In genomic region chrX:69151898-69152297, GRCh38 we compare ENCODE assay signal across 13 cellular contexts. TPM values are rescaled to one million over a fixed set of nuclear protein-coding genes. Genes with fewer than 3 reads are reported as not detected.
DNase-seq lines count a peak whose midpoint lies in the region; ATAC-seq and TF ChIP-seq lines count a peak whose summit lies in the region.
"Had no signal": no experiment of that assay in that cellular context is flagged by ENCODE, and none has a peak within 500 bp of the region (broad histone marks: within the 10 kb centered on the region; RNA-seq: fewer than 3 reads in every experiment).

No MANE protein-coding gene starts in this region.

- no peak for TF ChIP-seq POLR2A in HCT116 (IDR thresholded peaks at IDR 0.05; ENCODE audit: borderline replicate concordance, extremely low read depth, insufficient read depth, insufficient read length)

- H3K36me3 ChIP-seq in HCT116 (ENCODE audit: control insufficient read depth in 1 of 2, insufficient read depth in 2 of 2, low read length in 2 of 2), result no peaks in the 10 kb centered on the region
- no peaks in the 10 kb centered on the region for H3K36me3 ChIP-seq in RWPE2 (ENCODE audit: low read depth)
- H3K36me3 ChIP-seq: BLaER1 had no signal

- BruUV-seq in HCT116 (replicated peaks; lab: Mats Ljungman, UMichigan), result no TSS peak

- H4K20me1 ChIP-seq in HCT116 (ENCODE audit: insufficient read depth), result no peaks in the 10 kb centered on the region
- H4K20me1 ChIP-seq: BLaER1 had no signal

- H2AFZ ChIP-seq in HCT116 (ENCODE audit: low read depth, low read length, poor library complexity, severe bottlenecking), result no peak overlapping the region

- CTCF ChIA-PET in HCT116 (lab: Charles Lee), result interaction anchor here (1.5 kb wide), 1 partner anchor 18 kb away, joined by 3 read pairs; no protein-coding TSS in a partner anchor

- ATAC-seq in HCT116 (no peak), RWPE2 (ENCODE audit: low read depth) (no peak), foreskin keratinocyte (no peak), HG02763 (IDR thresholded peaks at IDR 0.05; ENCODE audit: unreplicated experiment) (no peak)

- RAD21 ChIA-PET in HCT116 (lab: Charles Lee; ENCODE audit: low non-redundant PET in 1 of 2, low total read pairs in 2 of 2, uncharacterized antibody in 2 of 2, unreplicated experiment in 2 of 2), result no interaction called here

- DNase-seq in HCT116 (ENCODE audit: low read depth, low spot score) (no peak), RWPE2 (ENCODE audit: low spot score) (no peak), foreskin keratinocyte (no peak), posterior vena cava (ENCODE audit: low spot score) (peak; percentile 57), DMS53 (lab: John Stamatoyannopoulos, UW) (no peak)
- no peak for DNase-seq in activated T-helper 2 cell treated with anti-CD3 and anti-CD28 coated beads, Interferon-gamma antibody, Interleukin-2, Interleukin-4, amounts not matched to agents 10 μg/mL and 5 μg/mL and 100 μg/mL, durations not matched to agents 14 hours and 24 hours and 36 hours (ENCODE audit: low spot score)
- DNase-seq: 8988T; Caco-2; CD8-positive, alpha-beta memory T cell; HCEC 1CT had no signal

- POLR2A ChIA-PET in HCT116 (lab: Charles Lee), result interaction anchor here (1.2 kb wide), 1 partner anchor 323 kb away, joined by 3 read pairs; the partner anchor contains the start of gene EFNB1

- peak overlapping the region; percentile 72; the same call in 1 of the 2 replicates for H3K4me2 ChIP-seq in HCT116 (ENCODE audit: low read length)

- H3K79me2 ChIP-seq in HCT116 (ENCODE audit: insufficient read depth, low read length), result no peaks in the 10 kb centered on the region

- H3K27me3 ChIP-seq in HCT116 (ENCODE audit: insufficient read depth, low read length) (no peaks in the 10 kb centered on the region), RWPE2 (ENCODE audit: insufficient read depth, poor library complexity, severe bottlenecking) (no peaks in the 10 kb centered on the region), foreskin keratinocyte (no peaks in the 10 kb centered on the region)

- H3K36me3 Mint-ChIP-seq in activated T-helper 2 cell treated with anti-CD3 and anti-CD28 coated beads, Interferon-gamma antibody, Interleukin-2, Interleukin-4, amounts not matched to agents 10 μg/mL and 5 μg/mL and 100 μg/mL, durations not matched to agents 14 hours and 24 hours and 36 hours (ENCODE audit: low read depth), result no peaks in the 10 kb centered on the region
- H3K36me3 Mint-ChIP-seq: CD8-positive, alpha-beta memory T cell had no signal

- no peak overlapping the region for H3K4me3 Mint-ChIP-seq in activated T-helper 2 cell treated with anti-CD3 and anti-CD28 coated beads, Interferon-gamma antibody, Interleukin-2, Interleukin-4, amounts not matched to agents 10 μg/mL and 5 μg/mL and 100 μg/mL, durations not matched to agents 14 hours and 24 hours and 36 hours (ENCODE audit: low read depth)
- H3K4me3 Mint-ChIP-seq: CD8-positive, alpha-beta memory T cell had no signal

- H3K9me3 ChIP-seq in HCT116 (ENCODE audit: control insufficient read depth in 1 of 2, insufficient read depth in 1 of 2, low read depth in 1 of 2, low read length in 2 of 2), result no peaks in the 10 kb centered on the region
- no peaks in the 10 kb centered on the region for H3K9me3 ChIP-seq in RWPE2 (ENCODE audit: severe bottlenecking)
- H3K9me3 ChIP-seq: BLaER1, Caco-2 had no signal

- H3K9ac ChIP-seq in HCT116 (ENCODE audit: low read length), result no peak overlapping the region
- H3K9ac ChIP-seq: BLaER1 had no signal

- H3K4me1 Mint-ChIP-seq in activated T-helper 2 cell treated with anti-CD3 and anti-CD28 coated beads, Interferon-gamma antibody, Interleukin-2, Interleukin-4, amounts not matched to agents 10 μg/mL and 5 μg/mL and 100 μg/mL, durations not matched to agents 14 hours and 24 hours and 36 hours (ENCODE audit: low read depth), result no peaks in the 10 kb centered on the region
- H3K4me1 Mint-ChIP-seq: CD8-positive, alpha-beta memory T cell had no signal

- TF ChIP-seq CTCF in HCT116 (IDR thresholded peaks at IDR 0.05 in 2 of 3, conservative IDR thresholded peaks at IDR 0.05 in 1 of 3; ENCODE audit: borderline replicate concordance in 1 of 3, insufficient read depth in 1 of 3, low read depth in 2 of 3, low read length in 2 of 3) (no peak), RWPE2 (IDR thresholded peaks at IDR 0.05; ENCODE audit: poor library complexity, severe bottlenecking) (no peak), foreskin keratinocyte (conservative IDR thresholded peaks at IDR 0.05) (no peak)

- intact Hi-C loops in HCT116 (cut with micrococcal nuclease) (no loop called here), posterior vena cava (cut with DNase I) (no loop called here)
- intact Hi-C loops in activated T-helper 2 cell treated with anti-CD3 and anti-CD28 coated beads, Interferon-gamma antibody, Interleukin-2, Interleukin-4, amounts not matched to agents 10 μg/mL and 5 μg/mL and 100 μg/mL, durations not matched to agents 14 hours and 24 hours and 36 hours (cut with micrococcal nuclease), result no loop called here

- no peak overlapping the region for H3K27ac Mint-ChIP-seq in activated T-helper 2 cell treated with anti-CD3 and anti-CD28 coated beads, Interferon-gamma antibody, Interleukin-2, Interleukin-4, amounts not matched to agents 10 μg/mL and 5 μg/mL and 100 μg/mL, durations not matched to agents 14 hours and 24 hours and 36 hours

- H3K9me3 Mint-ChIP-seq in activated T-helper 2 cell treated with anti-CD3 and anti-CD28 coated beads, Interferon-gamma antibody, Interleukin-2, Interleukin-4, amounts not matched to agents 10 μg/mL and 5 μg/mL and 100 μg/mL, durations not matched to agents 14 hours and 24 hours and 36 hours, result no peaks in the 10 kb centered on the region
- H3K9me3 Mint-ChIP-seq: CD8-positive, alpha-beta memory T cell had no signal

- H3K4me1 ChIP-seq in HCT116 (ENCODE audit: control insufficient read depth in 1 of 2, insufficient read depth in 2 of 2, low read length in 2 of 2) (peaks cover 4 to 60% of the 10 kb centered on the region in 2 experiments; a peak in 3 of 4 replicates), RWPE2 (ENCODE audit: insufficient read depth, poor library complexity, severe bottlenecking) (peaks cover 14% of the 10 kb centered on the region), foreskin keratinocyte (peaks cover 9% of the 10 kb centered on the region)
- H3K4me1 ChIP-seq: Caco-2 had no signal

- H3K4me3 ChIP-seq in HCT116 (replicated peaks in 1 of 2; ENCODE audit: low read depth in 1 of 2, low read length in 2 of 2) (no peak overlapping the region), RWPE2 (ENCODE audit: severe bottlenecking) (no peak overlapping the region)
- H3K4me3 ChIP-seq: BLaER1 had no signal

- no peaks in the 10 kb centered on the region for H3K27me3 Mint-ChIP-seq in activated T-helper 2 cell treated with anti-CD3 and anti-CD28 coated beads, Interferon-gamma antibody, Interleukin-2, Interleukin-4, amounts not matched to agents 10 μg/mL and 5 μg/mL and 100 μg/mL, durations not matched to agents 14 hours and 24 hours and 36 hours (ENCODE audit: low read depth)

- H3K9me2 ChIP-seq in HCT116 (ENCODE audit: insufficient read depth), result no peaks in the 10 kb centered on the region

- H3K27ac ChIP-seq in HCT116 (ENCODE audit: low read depth, low read length) (no peak overlapping the region), RWPE2 (ENCODE audit: poor library complexity, severe bottlenecking) (peak overlapping the region; percentile 89), foreskin keratinocyte (peak overlapping the region; percentile 91)
- H3K27ac ChIP-seq: BLaER1, HL-60 had no signal

- TF ChIP-seq RAD21 in HCT116 (IDR thresholded peaks at IDR 0.05; ENCODE audit: low read depth), result no peak

TF ChIP-seq in HCT116, 20 proteins besides CTCF, POLR2A, EP300 and RAD21:
- TF ChIP-seq POLR2AphosphoS5 (IDR thresholded peaks at IDR 0.05; ENCODE audit: low read depth, low read length) (no peak), CBX3 (IDR thresholded peaks at IDR 0.05; ENCODE audit: low read depth) (no peak), REST (IDR thresholded peaks at IDR 0.05; ENCODE audit: low read depth) (no peak)

RNA-seq across cellular contexts. Expression of gene PJA1, which starts 13.4 kb away (rescaled TPM):
- total RNA-seq in HCT116 (2021; ENCODE audit: unreplicated experiment), result 15.7 TPM
- 14.2 and 16.0 TPM in 2 replicates for polyA plus RNA-seq in HCT116 (2012)
- 31.0 and 34.9 TPM in 2 replicates for total RNA-seq in foreskin keratinocyte
- 21.5 and 24.1 TPM in 2 replicates for polyA plus RNA-seq in foreskin keratinocyte
- 10 to 100 TPM; 21.8 to 27.5 TPM for total RNA-seq in posterior vena cava
- total RNA-seq in activated T-helper 2 cell treated with anti-CD3 and anti-CD28 coated beads, Interferon-gamma antibody, Interleukin-2, Interleukin-4, amounts not matched to agents 10 μg/mL and 5 μg/mL and 100 μg/mL, durations not matched to agents 14 hours and 24 hours and 36 hours, result 17.2 and 18.1 TPM in 2 replicates
